Comparison of ENCODE assay signal across 1 cellular context in the genomic region with DNA sequence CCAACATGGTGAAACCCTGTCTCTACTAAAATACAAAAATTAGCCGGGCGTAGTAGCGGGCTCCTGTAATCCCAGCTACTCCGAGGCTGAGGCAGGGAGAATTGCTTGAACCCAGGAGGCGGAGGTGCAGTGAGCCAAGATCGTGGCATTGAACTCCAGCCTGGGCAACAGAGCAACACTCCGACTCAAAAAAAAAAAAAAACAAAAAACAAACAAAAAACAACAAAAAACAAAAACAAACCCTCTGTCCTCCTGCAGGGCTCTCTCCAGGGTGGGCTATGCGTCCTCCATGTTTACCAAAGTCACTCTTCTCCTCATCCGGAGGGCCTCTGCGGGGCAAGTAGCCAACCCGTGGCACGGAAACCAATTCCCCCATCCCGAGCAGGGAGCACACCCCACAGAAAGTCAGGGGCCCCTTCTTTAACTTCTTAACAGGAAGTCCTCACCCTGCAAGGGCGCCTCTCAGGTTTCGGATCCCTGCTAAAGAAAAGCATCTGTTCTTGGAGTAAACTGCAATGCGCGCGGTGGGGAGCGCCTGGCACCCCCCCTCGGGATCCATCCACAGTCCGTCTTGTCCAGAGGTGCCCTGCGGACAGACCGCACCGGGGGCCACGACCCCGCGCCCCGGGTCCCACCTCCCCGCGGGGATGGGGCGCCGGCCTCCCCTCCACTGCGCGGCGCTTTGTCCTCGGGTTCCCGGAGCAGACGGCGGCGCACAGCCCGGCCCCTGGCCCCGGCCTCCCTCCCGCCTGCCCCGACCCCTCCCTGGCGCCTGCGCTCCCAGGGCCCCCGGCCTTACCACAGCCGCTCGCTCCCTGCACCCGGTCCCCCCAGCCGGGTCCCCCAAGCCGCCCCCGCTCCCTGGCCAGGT.
TF ChIP-seq lines count a peak whose summit lies in the region.

No MANE protein-coding gene starts in this region.

TF ChIP-seq in HCT116, 20 proteins besides CTCF, POLR2A, EP300 and RAD21:
- TF ChIP-seq, protein P1, sequence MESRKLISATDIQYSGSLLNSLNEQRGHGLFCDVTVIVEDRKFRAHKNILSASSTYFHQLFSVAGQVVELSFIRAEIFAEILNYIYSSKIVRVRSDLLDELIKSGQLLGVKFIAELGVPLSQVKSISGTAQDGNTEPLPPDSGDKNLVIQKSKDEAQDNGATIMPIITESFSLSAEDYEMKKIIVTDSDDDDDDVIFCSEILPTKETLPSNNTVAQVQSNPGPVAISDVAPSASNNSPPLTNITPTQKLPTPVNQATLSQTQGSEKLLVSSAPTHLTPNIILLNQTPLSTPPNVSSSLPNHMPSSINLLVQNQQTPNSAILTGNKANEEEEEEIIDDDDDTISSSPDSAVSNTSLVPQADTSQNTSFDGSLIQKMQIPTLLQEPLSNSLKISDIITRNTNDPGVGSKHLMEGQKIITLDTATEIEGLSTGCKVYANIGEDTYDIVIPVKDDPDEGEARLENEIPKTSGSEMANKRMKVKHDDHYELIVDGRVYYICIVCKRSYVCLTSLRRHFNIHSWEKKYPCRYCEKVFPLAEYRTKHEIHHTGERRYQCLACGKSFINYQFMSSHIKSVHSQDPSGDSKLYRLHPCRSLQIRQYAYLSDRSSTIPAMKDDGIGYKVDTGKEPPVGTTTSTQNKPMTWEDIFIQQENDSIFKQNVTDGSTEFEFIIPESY (IDR thresholded peaks at IDR 0.05; ENCODE audit: extremely low read depth, insufficient replicate concordance, low read length): no peak
- TF ChIP-seq SRF (IDR thresholded peaks at IDR 0.05; ENCODE audit: low read depth) (no peak), EZH2 (IDR thresholded peaks at IDR 0.05) (no peak), ATF3 (IDR thresholded peaks at IDR 0.05) (no peak), FOSL1 (IDR thresholded peaks at IDR 0.05; ENCODE audit: low read depth) (no peak), POLR2AphosphoS5 (IDR thresholded peaks at IDR 0.05; ENCODE audit: low read depth, low read length) (no peak), MAX (IDR thresholded peaks at IDR 0.05) (no peak), ZNF274 (IDR thresholded peaks at IDR 0.05; ENCODE audit: low read depth, low read length) (no peak), TCF7L2 (IDR thresholded peaks at IDR 0.05; ENCODE audit: borderline replicate concordance, extremely low read depth, insufficient read depth, insufficient read length) (no peak), JUND (IDR thresholded peaks at IDR 0.05) (no peak), CEBPB (IDR thresholded peaks at IDR 0.05; ENCODE audit: low read depth) (no peak), SIN3A (IDR thresholded peaks at IDR 0.05; ENCODE audit: low read depth) (no peak), EZH2phosphoT487 (IDR thresholded peaks at IDR 0.05; ENCODE audit: borderline replicate concordance) (no peak), EGR1 (IDR thresholded peaks at IDR 0.05; ENCODE audit: low read depth) (no peak), YY1 (IDR thresholded peaks at IDR 0.05; ENCODE audit: extremely low read depth, insufficient replicate concordance, low read depth, low read length) (no peak), ELF1 (IDR thresholded peaks at IDR 0.05; ENCODE audit: borderline replicate concordance, low read depth) (no peak), CBX3 (IDR thresholded peaks at IDR 0.05; ENCODE audit: low read depth) (no peak), SP1 (IDR thresholded peaks at IDR 0.05; ENCODE audit: low read depth) (no peak), ZFX (IDR thresholded peaks at IDR 0.05) (no peak)
- TF ChIP-seq, protein P2, sequence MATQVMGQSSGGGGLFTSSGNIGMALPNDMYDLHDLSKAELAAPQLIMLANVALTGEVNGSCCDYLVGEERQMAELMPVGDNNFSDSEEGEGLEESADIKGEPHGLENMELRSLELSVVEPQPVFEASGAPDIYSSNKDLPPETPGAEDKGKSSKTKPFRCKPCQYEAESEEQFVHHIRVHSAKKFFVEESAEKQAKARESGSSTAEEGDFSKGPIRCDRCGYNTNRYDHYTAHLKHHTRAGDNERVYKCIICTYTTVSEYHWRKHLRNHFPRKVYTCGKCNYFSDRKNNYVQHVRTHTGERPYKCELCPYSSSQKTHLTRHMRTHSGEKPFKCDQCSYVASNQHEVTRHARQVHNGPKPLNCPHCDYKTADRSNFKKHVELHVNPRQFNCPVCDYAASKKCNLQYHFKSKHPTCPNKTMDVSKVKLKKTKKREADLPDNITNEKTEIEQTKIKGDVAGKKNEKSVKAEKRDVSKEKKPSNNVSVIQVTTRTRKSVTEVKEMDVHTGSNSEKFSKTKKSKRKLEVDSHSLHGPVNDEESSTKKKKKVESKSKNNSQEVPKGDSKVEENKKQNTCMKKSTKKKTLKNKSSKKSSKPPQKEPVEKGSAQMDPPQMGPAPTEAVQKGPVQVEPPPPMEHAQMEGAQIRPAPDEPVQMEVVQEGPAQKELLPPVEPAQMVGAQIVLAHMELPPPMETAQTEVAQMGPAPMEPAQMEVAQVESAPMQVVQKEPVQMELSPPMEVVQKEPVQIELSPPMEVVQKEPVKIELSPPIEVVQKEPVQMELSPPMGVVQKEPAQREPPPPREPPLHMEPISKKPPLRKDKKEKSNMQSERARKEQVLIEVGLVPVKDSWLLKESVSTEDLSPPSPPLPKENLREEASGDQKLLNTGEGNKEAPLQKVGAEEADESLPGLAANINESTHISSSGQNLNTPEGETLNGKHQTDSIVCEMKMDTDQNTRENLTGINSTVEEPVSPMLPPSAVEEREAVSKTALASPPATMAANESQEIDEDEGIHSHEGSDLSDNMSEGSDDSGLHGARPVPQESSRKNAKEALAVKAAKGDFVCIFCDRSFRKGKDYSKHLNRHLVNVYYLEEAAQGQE (IDR thresholded peaks at IDR 0.05; ENCODE audit: low read depth): no peak
